In the genomic region with DNA sequence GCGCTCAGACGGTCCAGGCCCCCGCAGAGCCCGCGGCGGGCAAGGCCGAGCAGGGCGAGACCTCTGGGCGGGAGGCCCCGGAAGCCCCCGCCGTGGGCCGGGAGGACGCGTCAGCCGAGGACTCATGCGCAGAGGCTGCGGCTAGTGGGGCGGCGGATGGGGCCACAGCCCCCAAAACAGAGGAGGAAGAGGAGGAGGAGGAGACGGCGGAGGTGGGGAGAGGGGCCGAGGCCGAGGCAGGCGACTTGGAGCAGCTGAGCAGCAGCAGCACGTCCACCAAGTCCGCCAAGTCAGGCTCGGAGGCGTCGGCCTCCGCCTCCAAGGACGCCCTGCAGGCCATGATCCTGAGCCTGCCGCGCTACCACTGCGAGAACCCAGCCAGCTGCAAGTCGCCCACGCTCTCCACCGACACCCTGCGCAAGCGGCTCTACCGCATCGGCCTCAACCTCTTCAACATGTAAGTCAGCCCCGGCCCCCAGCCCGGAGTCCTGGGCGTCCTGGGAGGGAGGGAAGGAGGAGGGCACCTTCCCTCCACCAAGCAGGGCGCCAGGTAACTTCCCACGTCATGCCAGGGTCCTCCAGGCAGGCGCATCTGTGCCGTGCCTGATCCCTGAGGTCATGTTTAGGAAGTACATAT, we compare ENCODE assay signal across 8 cellular contexts.
A peak's percentile ranks its signal among the peaks of the same experiment; 100 is the strongest.
DNase-seq lines count a peak whose midpoint lies in the region; ATAC-seq and TF ChIP-seq lines count a peak whose summit lies in the region.

No MANE protein-coding gene starts in this region.

- H3K4me2 ChIP-seq in neural progenitor cell: peak overlapping the region; percentile 54

- H3K27me3 ChIP-seq in neural progenitor cell (peaks cover 41% of the 10 kb centered on the region), tibial nerve (peaks cover 0 to 30% of the 10 kb centered on the region in 2 donors)

- H3K79me2 ChIP-seq in neural progenitor cell (ENCODE audit: low read depth): no peaks in the 10 kb centered on the region

- peaks cover 16% of the 10 kb centered on the region for H3K27me3 Mint-ChIP-seq in neural progenitor cell (ENCODE audit: insufficient read depth, low read depth)

- H4K20me1 ChIP-seq in neural progenitor cell (ENCODE audit: low read depth): no peaks in the 10 kb centered on the region

- TF ChIP-seq CTCF in neural progenitor cell (IDR thresholded peaks at IDR 0.05): no peak
- TF ChIP-seq CTCF in tibial nerve (IDR thresholded peaks at IDR 0.05): no peak

- no peaks in the 10 kb centered on the region for H3K9me3 Mint-ChIP-seq in neural progenitor cell

- no peaks in the 10 kb centered on the region for H3K36me3 Mint-ChIP-seq in neural progenitor cell

- WGBS in tibial nerve, 2 donors: 15 to 21% methylated on average over 15 to 40 of the region's 49 CpGs

- H3K4me3 ChIP-seq in neural progenitor cell: peak overlapping the region; percentile 1
- H3K4me3 ChIP-seq in tibial nerve: peak overlapping the region in 3 of 4 donors; percentile 21 to 41 (median 31)

- no peak for TF ChIP-seq POLR2A in erythroblast (IDR thresholded peaks at IDR 0.05; ENCODE audit: low read length)
- no peak for TF ChIP-seq POLR2A in tibial nerve (IDR thresholded peaks at IDR 0.05)

- no peak for ATAC-seq in GM18502 (IDR thresholded peaks at IDR 0.05; ENCODE audit: poor library complexity, unreplicated experiment)

- TF ChIP-seq EP300 in tibial nerve (IDR thresholded peaks at IDR 0.05): no peak

- no peak overlapping the region for H3K9ac ChIP-seq in neural progenitor cell

- H3K4me3 Mint-ChIP-seq in neural progenitor cell: no peak overlapping the region

- H3K27ac Mint-ChIP-seq in neural progenitor cell: peak overlapping the region; percentile 34

- peaks cover 9% of the 10 kb centered on the region for H3F3A ChIP-seq in neural progenitor cell (ENCODE audit: low read depth)

- peak; percentile 18 for DNase-seq in activated T-cell treated with anti-CD3 and anti-CD28 coated beads for 48 hours (ENCODE audit: low read depth)
- no peak for DNase-seq in activated T-cell treated with anti-CD3 and anti-CD28 coated beads for 4 hours
- DNase-seq in erythroblast (lab: John Stamatoyannopoulos, UW): peak; percentile 9 to 25
- peak; percentile 46 for DNase-seq in neural progenitor cell (ENCODE audit: low spot score)
- no peak for DNase-seq in tibial nerve (ENCODE audit: low spot score in 2 of 2)
- no peak for DNase-seq in NCI-H2107 treated with DMSO at 0.1 percent for 48 hours (lab: John Stamatoyannopoulos, UW; ENCODE audit: unreplicated experiment)
- no peak for DNase-seq in NCI-H748 (lab: John Stamatoyannopoulos, UW; ENCODE audit: unreplicated experiment)

- H3K4me1 Mint-ChIP-seq in neural progenitor cell: peaks cover 42% of the 10 kb centered on the region

- H2AFZ ChIP-seq in neural progenitor cell (replicated peaks): peak overlapping the region; percentile 55

- H3K27ac ChIP-seq in neural progenitor cell (no peak overlapping the region), tibial nerve (no peak overlapping the region)

- H3K36me3 ChIP-seq in neural progenitor cell (no peaks in the 10 kb centered on the region), tibial nerve (no peaks in the 10 kb centered on the region)

- H3K4me1 ChIP-seq in neural progenitor cell (peaks cover 38% of the 10 kb centered on the region), tibial nerve (peaks cover 0 to 16% (median 0%) of the 10 kb centered on the region in 4 donors)

- H3K9me3 ChIP-seq in neural progenitor cell (ENCODE audit: low read depth) (no peaks in the 10 kb centered on the region), tibial nerve (no peaks in the 10 kb centered on the region)

Comparison
In these comparisons a context has a peak if more than half of its experiments do, and no peak if none do; other contexts are left out.
1. DNase-seq: peak in activated T-cell treated with anti-CD3 and anti-CD28 coated beads for 48 hours (single experiment), erythroblast (2 of 2) and neural progenitor cell (single experiment); none in activated T-cell treated with anti-CD3 and anti-CD28 coated beads for 4 hours (single experiment), tibial nerve (0 of 2), NCI-H2107 treated with DMSO at 0.1 percent for 48 hours (single experiment) and NCI-H748 (single experiment).